37 cellular contexts compared by ENCODE assay signal in the genomic region with DNA sequence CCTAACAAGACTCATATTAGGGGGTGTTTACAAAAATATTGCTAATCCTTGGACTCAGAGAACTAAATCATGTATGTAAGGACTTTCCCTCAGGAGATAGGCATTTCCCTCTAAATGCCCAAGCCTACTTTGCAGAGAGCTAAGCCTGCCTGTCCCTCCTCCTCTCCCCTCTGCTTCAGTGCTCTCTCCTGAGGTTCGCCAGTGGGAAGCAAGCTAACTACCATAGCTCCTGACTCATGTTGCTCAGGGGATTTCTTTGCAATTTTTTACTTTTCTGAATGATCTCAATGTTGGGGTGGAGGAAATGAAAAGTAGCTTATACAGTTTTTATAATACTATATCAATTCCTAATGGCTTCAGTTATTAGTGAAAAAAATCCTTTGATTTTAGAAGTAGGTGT.
"Had no signal": no experiment of that assay in that cellular context is flagged by ENCODE, and none has a peak within 500 bp of the region (broad histone marks: within the 10 kb centered on the region; RNA-seq: fewer than 3 reads in every experiment).

No MANE protein-coding gene starts in this region.

- H3K36me3 ChIP-seq: breast epithelium, SJSA1, WERI-Rb-1 had no signal

- H3K4me3 ChIP-seq: breast epithelium, Peyer's patch, SJSA1 had no signal

- H3K27me3 ChIP-seq: breast epithelium, Peyer's patch, SJSA1 had no signal

- DNase-seq: activated CD4-positive, alpha-beta memory T cell treated with anti-CD3 and anti-CD28 coated beads, Interleukin-2, amount 10 ng/mL, durations not matched to agents 7 days and 5 days; activated CD4-positive, alpha-beta T cell treated with anti-CD3 and anti-CD28 coated beads for 1 hour; activated CD4-positive, alpha-beta T cell treated with anti-CD3 and anti-CD28 coated beads for 48 hours; activated CD4-positive, CD25-positive, alpha-beta regulatory T cell; activated CD8-positive, alpha-beta memory T cell treated with anti-CD3 and anti-CD28 coated beads for 24 hours; activated CD8-positive, alpha-beta memory T cell treated with anti-CD3 and anti-CD28 coated beads, Interleukin-2, amount 10 ng/mL, durations not matched to agents 7 days and 5 days; activated CD8-positive, alpha-beta memory T cell treated with anti-CD3 and anti-CD28 coated beads, Interleukin-2, amount 50 U/mL, for 48 hours; activated effector memory CD4-positive, alpha-beta T cell treated with anti-CD3 and anti-CD28 coated beads, Interleukin-2, amount 50 U/mL, for 16 hours; activated naive CD4-positive, alpha-beta T cell; activated naive CD4-positive, alpha-beta T cell treated with anti-CD3 and anti-CD28 coated beads, Interleukin-2, amount 50 U/mL, for 16 hours; activated naive CD8-positive, alpha-beta T cell treated with anti-CD3 and anti-CD28 coated beads for 36 hours; activated T-cell treated with anti-CD3 and anti-CD28 coated beads, Interleukin-2, amount 50 U/mL, for 48 hours; amniotic stem cell; aorta; KG1; MM.1S; MV-4-11; NCI-H1092 treated with DMSO at 0.1 percent for 48 hours; NCI-H1417; NCI-H146; NCI-H187; NCI-H2029 treated with DMSO at 0.1 percent for 48 hours; NCI-H2107; NCI-H2171; NCI-H446; NCI-H510A treated with DMSO at 0.1 percent for 48 hours; PC-3; Peyer's patch; RPMI8226; SHP77 treated with DMSO at 0.1 percent for 48 hours; SK-N-SH; T-cell; T-helper 2 cell; T-helper 9 cell; WERI-Rb-1 had no signal

- H3K27ac ChIP-seq: breast epithelium, Peyer's patch, SJSA1, WERI-Rb-1 had no signal
